ENCODE assay signal across 20 cellular contexts in genomic region chr4:148749403-148749802, GRCh38.
"Had no signal": no experiment of that assay in that cellular context is flagged by ENCODE, and none has a peak within 500 bp of the region (broad histone marks: within the 10 kb centered on the region; RNA-seq: fewer than 3 reads in every experiment).

No MANE protein-coding gene starts in this region.

- DNase-seq: activated CD4-positive, alpha-beta T cell treated with anti-CD3 and anti-CD28 coated beads, Interleukin-2, amount 10 ng/mL, durations not matched to agents 7 days and 5 days; activated CD8-positive, alpha-beta T cell treated with anti-CD3 and anti-CD28 coated beads, Interleukin-2, amount 10 ng/mL, durations not matched to agents 7 days and 5 days; activated naive CD4-positive, alpha-beta T cell treated with anti-CD3 and anti-CD28 coated beads, Interleukin-2, amount 50 U/mL, for 16 hours; activated T-cell treated with anti-CD3 and anti-CD28 coated beads, Interleukin-2, amount 50 U/mL, for 24 hours; effector CD8-positive, alpha-beta T cell; foreskin melanocyte; hypothalamus; kidney; mesenchymal stem cell; natural killer cell; pancreas; right lobe of liver; stimulated activated CD4-positive, alpha-beta T cell treated with anti-CD3 and anti-CD28 coated beads, Interleukin-15, amount 100 ng/mL, for 24 hours; stimulated activated CD4-positive, alpha-beta T cell treated with anti-CD3 and anti-CD28 coated beads, Interleukin-2, amount 100 ng/mL, for 48 hours; T1000; transverse colon had no signal

- ATAC-seq: activated CD4-positive, CD25-positive, alpha-beta regulatory T cell treated with anti-CD3 and anti-CD28 coated beads, Interleukin-2, amount 50 U/mL, for 24 hours; activated CD8-positive, alpha-beta T cell treated with anti-CD3 and anti-CD28 coated beads, Interleukin-2, amount 10 ng/mL, durations not matched to agents 7 days and 5 days; natural killer cell; pancreas; right lobe of liver had no signal

- H3K27me3 ChIP-seq: neutrophil, pancreas, right lobe of liver, suprapubic skin, transverse colon, vagina had no signal

- H3K36me3 ChIP-seq: neutrophil, pancreas, right lobe of liver, suprapubic skin, transverse colon, vagina had no signal

- H3K4me3 ChIP-seq: pancreas, right lobe of liver, suprapubic skin, transverse colon, vagina had no signal
